11 cellular contexts compared by ENCODE assay signal in the genomic region with DNA sequence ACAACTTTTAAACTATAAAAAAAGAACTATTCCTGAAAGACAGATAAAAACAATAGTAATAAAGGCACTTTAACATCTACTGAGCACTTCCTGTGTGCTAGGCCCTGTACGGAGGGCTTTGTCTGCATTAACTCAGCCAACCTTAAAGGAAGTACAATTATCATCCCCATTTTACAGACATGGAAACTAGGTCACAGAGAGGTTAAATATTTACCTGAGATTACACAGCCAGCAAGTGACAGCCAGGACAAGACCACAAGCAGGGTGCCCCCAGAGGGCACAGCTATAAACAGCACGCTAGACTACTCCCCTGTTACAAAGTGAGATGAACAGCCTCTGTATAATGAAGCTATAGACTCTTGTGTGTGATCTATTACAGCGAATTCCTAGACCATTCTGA. TPM values are rescaled to one million over a fixed set of nuclear protein-coding genes. Genes with fewer than 3 reads are reported as not detected.
DNase-seq lines count a peak whose midpoint lies in the region; ATAC-seq and TF ChIP-seq lines count a peak whose summit lies in the region.
"Had no signal": no experiment of that assay in that cellular context is flagged by ENCODE, and none has a peak within 500 bp of the region (broad histone marks: within the 10 kb centered on the region; RNA-seq: fewer than 3 reads in every experiment).

No MANE protein-coding gene starts in this region.

- H3K4me1 Mint-ChIP-seq in T-helper 17 cell = peaks cover 4% of the 10 kb centered on the region
- H3K4me1 Mint-ChIP-seq: activated T-helper 17 cell treated with anti-CD3 and anti-CD28 coated beads, Interleukin-2, amount 50 U/mL, for 72 hours had no signal

- H3K4me3 ChIP-seq in right lobe of liver = no peak overlapping the region
- H3K4me3 ChIP-seq: dorsolateral prefrontal cortex, testis had no signal

- H3K27me3 ChIP-seq in right lobe of liver = no peaks in the 10 kb centered on the region
- H3K27me3 ChIP-seq: dorsolateral prefrontal cortex, testis had no signal

- H3K36me3 ChIP-seq in right lobe of liver = peaks cover 0 to 57% (median 25%) of the 10 kb centered on the region in 4 donors

- ATAC-seq in T-helper 17 cell (peak; percentile 73), right lobe of liver (peak in 3 of 4 donors; percentile 22 to 66 (median 25)), GM21360 (IDR thresholded peaks at IDR 0.05; ENCODE audit: unreplicated experiment) (no peak)
- ATAC-seq: activated T-helper 17 cell treated with anti-CD3 and anti-CD28 coated beads, Interleukin-2, amount 50 U/mL, for 72 hours had no signal

- 91% methylated on average over 3 of the region's 3 CpGs for WGBS in right lobe of liver (ENCODE audit: insufficient coverage, low coverage, low lambda C conversion rate, missing lambda C conversion rate)

- H3K27ac ChIP-seq in right lobe of liver = no peak overlapping the region
- H3K27ac ChIP-seq: dorsolateral prefrontal cortex, testis had no signal

- no peaks in the 10 kb centered on the region for H3K9me3 ChIP-seq in T-helper 17 cell (ENCODE audit: control insufficient read depth, low read length, poor library complexity, severe bottlenecking)
- H3K9me3 ChIP-seq in right lobe of liver = no peaks in the 10 kb centered on the region
- H3K9me3 ChIP-seq: testis had no signal

- DNase-seq in GDM1 (lab: John Stamatoyannopoulos, UW) (peak; percentile 2), HK-2 (ENCODE audit: unreplicated experiment) (peak; percentile 18), T-helper 17 cell (no peak), right lobe of liver (no peak), amniotic stem cell (lab: John Stamatoyannopoulos, UW) (no peak), NOMO-1 (lab: John Stamatoyannopoulos, UW; ENCODE audit: unreplicated experiment in 2 of 2) (no peak), activated gamma-delta T cell (lab: John Stamatoyannopoulos, UW) (no peak)
- DNase-seq: dorsolateral prefrontal cortex, testis had no signal

- no peak overlapping the region for H3K4me3 Mint-ChIP-seq in T-helper 17 cell
- H3K4me3 Mint-ChIP-seq: activated T-helper 17 cell treated with anti-CD3 and anti-CD28 coated beads, Interleukin-2, amount 50 U/mL, for 72 hours had no signal

- peaks cover 9% of the 10 kb centered on the region for H3K36me3 Mint-ChIP-seq in T-helper 17 cell (ENCODE audit: low read depth)

- no peaks in the 10 kb centered on the region for H3K4me1 ChIP-seq in right lobe of liver
- H3K4me1 ChIP-seq: testis had no signal

- no peaks in the 10 kb centered on the region for H3K27me3 Mint-ChIP-seq in T-helper 17 cell
- H3K27me3 Mint-ChIP-seq: activated T-helper 17 cell treated with anti-CD3 and anti-CD28 coated beads, Interleukin-2, amount 50 U/mL, for 72 hours had no signal

- no peak overlapping the region for H3K27ac Mint-ChIP-seq in T-helper 17 cell
- H3K27ac Mint-ChIP-seq: activated T-helper 17 cell treated with anti-CD3 and anti-CD28 coated beads, Interleukin-2, amount 50 U/mL, for 72 hours had no signal

- intact Hi-C loops in right lobe of liver (cut with DNase I) = no loop called here

- no peak for TF ChIP-seq POLR2A in right lobe of liver (IDR thresholded peaks at IDR 0.05)

- no peak for TF ChIP-seq CTCF in right lobe of liver (IDR thresholded peaks at IDR 0.05)

RNA-seq across cellular contexts. Expression of a gene that starts 25.5 kb away (rescaled TPM):
- 10 to 100 TPM; 12.6 to 15.5 TPM for total RNA-seq in T-helper 17 cell
- total RNA-seq in right lobe of liver = 1 to 10 TPM; 7.1 to 8.7 (median 8.0) TPM

RNA-seq across cellular contexts. Expression of a gene that starts 26.0 kb away (rescaled TPM):
- total RNA-seq in T-helper 17 cell (10 to 100 TPM; 17.3 to 17.9 TPM), right lobe of liver (1 to 10 TPM; 4.6 to 6.1 (median 5.5) TPM)

Comparison
In these comparisons a context has a peak if more than half of its experiments do, and no peak if none do; other contexts are left out.
1. DNase-seq: peak in GDM1 (single experiment) and HK-2 (single experiment); none in T-helper 17 cell (0 of 3), right lobe of liver (0 of 3), amniotic stem cell (single experiment), NOMO-1 (0 of 2) and activated gamma-delta T cell (single experiment).